8 cellular contexts compared by ENCODE assay signal in genomic region chr20:4925842-4926530, GRCh38.
DNase-seq lines count a peak whose midpoint lies in the region; ATAC-seq and TF ChIP-seq lines count a peak whose summit lies in the region.

No MANE protein-coding gene starts in this region.

- TF ChIP-seq CTCF in adrenal gland (IDR thresholded peaks at IDR 0.05) = no peak

- peak; percentile 61 for DNase-seq in DMS153 (lab: John Stamatoyannopoulos, UW)
- DNase-seq in adrenal gland = peak; percentile 62 to 89 (median 78)
- DNase-seq in glomerular visceral epithelial cell (ENCODE audit: extremely low spot score) = peak; percentile 72
- peak; percentile 84 for DNase-seq in pulmonary artery endothelial cell (ENCODE audit: low read depth, low spot score)
- no peak for DNase-seq in DMS79 (lab: John Stamatoyannopoulos, UW)
- no peak for DNase-seq in activated effector memory CD4-positive, alpha-beta T cell treated with anti-CD3 and anti-CD28 coated beads, Interleukin-2, amount 50 U/mL, for 16 hours
- DNase-seq in NOMO-1 treated with DMSO at 0.1 percent for 48 hours (lab: John Stamatoyannopoulos, UW; ENCODE audit: unreplicated experiment) = no peak

- no peak overlapping the region for H3K4me3 ChIP-seq in adrenal gland

- intact Hi-C loops in adrenal gland (cut with DNase I) = no loop called here

- 28 to 38% (median 33%) methylated on average over 15 of the region's 15 CpGs for WGBS in adrenal gland, 4 donors

- H3K27ac ChIP-seq in adrenal gland = peak overlapping the region; percentile 43 to 94 (median 87)

- ATAC-seq in GM21576 (IDR thresholded peaks at IDR 0.05; ENCODE audit: unreplicated experiment) = no peak

- no peaks in the 10 kb centered on the region for H3K27me3 ChIP-seq in adrenal gland

- no peak for TF ChIP-seq POLR2A in adrenal gland (IDR thresholded peaks at IDR 0.05)

- peaks cover 33 to 53% of the 10 kb centered on the region in 2 donors for H3K4me1 ChIP-seq in adrenal gland (replicated peaks in 1 of 2)

- H3K9me3 ChIP-seq in adrenal gland (replicated peaks in 1 of 3) = no peaks in the 10 kb centered on the region

- no peaks in the 10 kb centered on the region for H3K36me3 ChIP-seq in adrenal gland (replicated peaks in 1 of 2)

Comparison
In these comparisons a context has a peak if more than half of its experiments do, and no peak if none do; other contexts are left out.
1. DNase-seq: peak in DMS153 (single experiment), adrenal gland (7 of 7), glomerular visceral epithelial cell (single experiment) and pulmonary artery endothelial cell (single experiment); none in DMS79 (single experiment), activated effector memory CD4-positive, alpha-beta T cell treated with anti-CD3 and anti-CD28 coated beads, Interleukin-2, amount 50 U/mL, for 16 hours (single experiment) and NOMO-1 treated with DMSO at 0.1 percent for 48 hours (single experiment).